Comparison of ENCODE assay signal across 27 cellular contexts in genomic region chr3:73225161-73225861, GRCh38.
DNase-seq lines count a peak whose midpoint lies in the region; ATAC-seq, FAIRE-seq and TF ChIP-seq lines count a peak whose summit lies in the region.
"Had no signal": no experiment of that assay in that cellular context is flagged by ENCODE, and none has a peak within 500 bp of the region (broad histone marks: within the 10 kb centered on the region; RNA-seq: fewer than 3 reads in every experiment).

No MANE protein-coding gene starts in this region.

- POLR2A ChIA-PET in activated CD4-positive, alpha-beta memory T cell treated with anti-CD3 and anti-CD28 coated beads for 36 hours (lab: Charles Lee) = no interaction called here

- H3K36me3 ChIP-seq in bronchial epithelial cell (ENCODE audit: control insufficient read depth, insufficient read depth, low read length) = no peaks in the 10 kb centered on the region
- H3K36me3 ChIP-seq: BE2C, MG63 had no signal

- H3K36me3 Mint-ChIP-seq in nephron progenitor cell (ENCODE audit: low read depth) = no peaks in the 10 kb centered on the region
- H3K36me3 Mint-ChIP-seq in type B pancreatic cell = no peaks in the 10 kb centered on the region
- H3K36me3 Mint-ChIP-seq in activated CD4-positive, alpha-beta memory T cell treated with anti-CD3 and anti-CD28 coated beads for 36 hours = no peaks in the 10 kb centered on the region
- H3K36me3 Mint-ChIP-seq: CD14-positive monocyte; CD8-positive, alpha-beta memory T cell had no signal

- no peak for FAIRE-seq in bronchial epithelial cell (lab: Jason Lieb, UNC)
- FAIRE-seq: GM12892 had no signal

- no peaks in the 10 kb centered on the region for H3K27me3 Mint-ChIP-seq in nephron progenitor cell (ENCODE audit: low read depth, poor library complexity)
- no peaks in the 10 kb centered on the region for H3K27me3 Mint-ChIP-seq in type B pancreatic cell
- no peaks in the 10 kb centered on the region for H3K27me3 Mint-ChIP-seq in activated CD4-positive, alpha-beta memory T cell treated with anti-CD3 and anti-CD28 coated beads for 36 hours

- CTCF ChIA-PET in activated CD4-positive, alpha-beta memory T cell treated with anti-CD3 and anti-CD28 coated beads for 36 hours (lab: Charles Lee) = no interaction called here

- H3K27me3 ChIP-seq in bronchial epithelial cell (ENCODE audit: control insufficient read depth, insufficient read depth, low read length) = no peaks in the 10 kb centered on the region
- H3K27me3 ChIP-seq: BE2C, MG63 had no signal

- peak overlapping the region; percentile 92 for H3K27ac Mint-ChIP-seq in nephron progenitor cell
- peak overlapping the region; percentile 6 for H3K27ac Mint-ChIP-seq in type B pancreatic cell
- H3K27ac Mint-ChIP-seq in activated CD4-positive, alpha-beta memory T cell treated with anti-CD3 and anti-CD28 coated beads for 36 hours = no peak overlapping the region

- H3K4me3 Mint-ChIP-seq in nephron progenitor cell (peak overlapping the region; percentile 44), type B pancreatic cell (peak overlapping the region; percentile 60)
- H3K4me3 Mint-ChIP-seq in activated CD4-positive, alpha-beta memory T cell treated with anti-CD3 and anti-CD28 coated beads for 36 hours = no peak overlapping the region
- H3K4me3 Mint-ChIP-seq: CD14-positive monocyte; CD8-positive, alpha-beta memory T cell had no signal

- H3K4me1 Mint-ChIP-seq in nephron progenitor cell (peaks cover 58% of the 10 kb centered on the region), type B pancreatic cell (ENCODE audit: unreplicated experiment) (peaks cover 24% of the 10 kb centered on the region)
- H3K4me1 Mint-ChIP-seq in activated CD4-positive, alpha-beta memory T cell treated with anti-CD3 and anti-CD28 coated beads for 36 hours (ENCODE audit: low read depth) = no peaks in the 10 kb centered on the region
- H3K4me1 Mint-ChIP-seq: CD8-positive, alpha-beta memory T cell had no signal

- H3K9me3 Mint-ChIP-seq in nephron progenitor cell (peaks cover 7% of the 10 kb centered on the region), type B pancreatic cell (no peaks in the 10 kb centered on the region)
- H3K9me3 Mint-ChIP-seq in activated CD4-positive, alpha-beta memory T cell treated with anti-CD3 and anti-CD28 coated beads for 36 hours = no peaks in the 10 kb centered on the region

- TF ChIP-seq CTCF in bronchial epithelial cell (IDR thresholded peaks at IDR 0.05; ENCODE audit: insufficient read depth, low read length, severe bottlenecking) = no peak
- TF ChIP-seq CTCF in nephron progenitor cell (IDR thresholded peaks at IDR 0.05) = no peak
- no peak for TF ChIP-seq CTCF in type B pancreatic cell (conservative IDR thresholded peaks at IDR 0.05)
- no peak for TF ChIP-seq CTCF in foreskin fibroblast (IDR thresholded peaks at IDR 0.05; ENCODE audit: low read depth, low read length)

- no peak for ATAC-seq in esophagus mucosa
- ATAC-seq: HCT116, PC-3 had no signal

- intact Hi-C loops in activated CD4-positive, alpha-beta memory T cell treated with anti-CD3 and anti-CD28 coated beads for 36 hours (cut with micrococcal nuclease) = no loop called here

- no peak overlapping the region for H3K4me3 ChIP-seq in bronchial epithelial cell (ENCODE audit: low read depth, low read length)
- no peak overlapping the region for H3K4me3 ChIP-seq in foreskin fibroblast (ENCODE audit: low read depth in 1 of 2, low read length in 2 of 2)
- H3K4me3 ChIP-seq: MG63 had no signal

- DNase-seq in NCI-H748 (lab: John Stamatoyannopoulos, UW; ENCODE audit: unreplicated experiment) (peak; percentile 5), NCI-H748 treated with DMSO at 0.1 percent for 48 hours (lab: John Stamatoyannopoulos, UW) (no peak), bronchial epithelial cell (ENCODE audit: low read depth) (peak; percentile 37), nephron progenitor cell (no peak), type B pancreatic cell (ENCODE audit: extremely low spot score, unreplicated experiment) (no peak), foreskin fibroblast (no peak)
- DNase-seq in activated CD4-positive, alpha-beta memory T cell treated with anti-CD3 and anti-CD28 coated beads for 36 hours = no peak
- DNase-seq: 8988T; ACHN; BE2C; CD8-positive, alpha-beta memory T cell; DMS 273 treated with DMSO at 0.1 percent for 48 hours; DMS79; IMR-90; KG1; MG63; NCI-H1694; NCI-H2081; NCI-H226; NCI-H510A; NCI-H82; NK-92 treated with Interleukin-12 subunit alpha and Interleukin-12 subunit beta, amount 100 ng/mL, for 24 hours; PC-3 had no signal

Comparison
In these comparisons a context has a peak if more than half of its experiments do, and no peak if none do; other contexts are left out.
1. DNase-seq: peak in NCI-H748 (single experiment) and bronchial epithelial cell (single experiment); none in NCI-H748 treated with DMSO at 0.1 percent for 48 hours (single experiment), nephron progenitor cell (single experiment), type B pancreatic cell (single experiment), activated CD4-positive, alpha-beta memory T cell treated with anti-CD3 and anti-CD28 coated beads for 36 hours (single experiment) and foreskin fibroblast (0 of 2).